In genomic region chr1:168279253-168279652, GRCh38 we compare ENCODE assay signal across 22 cellular contexts.
"Had no signal": no experiment of that assay in that cellular context is flagged by ENCODE, and none has a peak within 500 bp of the region (broad histone marks: within the 10 kb centered on the region; RNA-seq: fewer than 3 reads in every experiment).

No MANE protein-coding gene starts in this region.

- DNase-seq: activated CD4-positive, alpha-beta T cell treated with anti-CD3 and anti-CD28 coated beads for 1 hour; activated CD4-positive, alpha-beta T cell treated with anti-CD3 and anti-CD28 coated beads, Interleukin-2, amount 10 ng/mL, durations not matched to agents 7 days and 5 days; activated CD8-positive, alpha-beta T cell treated with anti-CD3 and anti-CD28 coated beads for 36 hours; activated gamma-delta T cell treated with Interleukin-2 at 50 U/mL for 16 hours; activated naive CD8-positive, alpha-beta T cell treated with anti-CD3 and anti-CD28 coated beads, Interleukin-2, amount 50 U/mL, for 24 hours; activated T-cell treated with anti-CD3 and anti-CD28 coated beads, Interleukin-2, amount 50 U/mL, for 4 hours; caudate nucleus; cortex of kidney; islet precursor cell; left ventricle myocardium inferior; mesendoderm; natural killer cell; right cardiac atrium; stimulated activated CD4-positive, alpha-beta T cell treated with anti-CD3 and anti-CD28 coated beads, Interleukin-2, amount 100 ng/mL, for 48 hours; stimulated activated naive CD4-positive, alpha-beta T cell treated with Interleukin-2 at 50 U/mL for 16 hours had no signal

- H3K27me3 ChIP-seq: gastroesophageal sphincter, hepatocyte, tibial nerve had no signal

- H3K27ac ChIP-seq: gastroesophageal sphincter, hepatocyte, left ventricle myocardium inferior, tibial nerve had no signal

- H3K4me1 ChIP-seq: left ventricle myocardium inferior, tibial nerve had no signal

- H3K4me3 ChIP-seq: gastroesophageal sphincter, hepatocyte, left ventricle myocardium inferior, lung, tibial nerve had no signal

- FAIRE-seq: endothelial cell of umbilical vein had no signal

- ATAC-seq: activated CD8-positive, alpha-beta T cell treated with anti-CD3 and anti-CD28 coated beads for 36 hours; activated naive CD8-positive, alpha-beta T cell treated with anti-CD3 and anti-CD28 coated beads, Interleukin-2, amount 50 U/mL, for 24 hours; activated T-cell treated with anti-CD3 and anti-CD28 coated beads, Interleukin-2, amount 50 U/mL, for 4 hours; activated T-helper 17 cell treated with anti-CD3 and anti-CD28 coated beads, Interleukin-2, amount 50 U/mL, for 72 hours; gastroesophageal sphincter; natural killer cell; right cardiac atrium; WTC11 had no signal

- H3K36me3 ChIP-seq: gastroesophageal sphincter, tibial nerve had no signal
